1 cellular context compared by ENCODE assay signal in the genomic region with DNA sequence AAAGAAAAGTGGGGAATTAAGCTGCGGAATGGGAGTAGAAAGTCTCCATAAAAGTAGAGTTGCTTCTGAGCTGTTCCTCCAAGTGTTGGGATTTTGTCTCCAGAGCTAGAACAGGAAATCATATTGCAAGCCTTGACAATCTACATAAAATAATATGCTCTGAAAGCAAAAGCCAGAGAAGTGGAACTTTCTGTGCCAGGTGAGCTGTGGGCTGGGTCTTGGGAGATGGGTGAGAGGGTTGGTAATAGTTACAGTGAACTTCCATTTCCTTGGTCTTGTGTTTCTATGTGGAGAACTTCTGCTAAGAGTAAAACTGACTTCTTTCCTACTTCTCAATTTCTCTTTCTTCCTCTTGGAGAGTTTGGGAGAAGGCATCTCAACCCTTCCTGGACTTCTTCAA.
TF ChIP-seq lines count a peak whose summit lies in the region.

No MANE protein-coding gene starts in this region.

TF ChIP-seq in H1, 55 proteins besides CTCF, POLR2A, EP300 and RAD21:
- TF ChIP-seq USF2 (IDR thresholded peaks at IDR 0.05; ENCODE audit: low read length) (no peak), NRF1 (IDR thresholded peaks at IDR 0.05; ENCODE audit: low read depth, low read length) (no peak), SAP30 (IDR thresholded peaks at IDR 0.05; ENCODE audit: insufficient read depth, insufficient replicate concordance, low read length) (no peak), SP2 (IDR thresholded peaks at IDR 0.05; ENCODE audit: low read length) (no peak), E2F6 (IDR thresholded peaks at IDR 0.05) (no peak)
- TF ChIP-seq, protein P1, sequence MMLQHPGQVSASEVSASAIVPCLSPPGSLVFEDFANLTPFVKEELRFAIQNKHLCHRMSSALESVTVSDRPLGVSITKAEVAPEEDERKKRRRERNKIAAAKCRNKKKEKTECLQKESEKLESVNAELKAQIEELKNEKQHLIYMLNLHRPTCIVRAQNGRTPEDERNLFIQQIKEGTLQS (IDR thresholded peaks at IDR 0.05; ENCODE audit: insufficient read depth, low read depth, low read length), result no peak
